13 cellular contexts compared by ENCODE assay signal in genomic region chr11:86990520-86990919, GRCh38. TPM values are rescaled to one million over a fixed set of nuclear protein-coding genes. Genes with fewer than 3 reads are reported as not detected.
DNase-seq lines count a peak whose midpoint lies in the region; ATAC-seq, FAIRE-seq and TF ChIP-seq lines count a peak whose summit lies in the region.
"Had no signal": no experiment of that assay in that cellular context is flagged by ENCODE, and none has a peak within 500 bp of the region (broad histone marks: within the 10 kb centered on the region; RNA-seq: fewer than 3 reads in every experiment).

No MANE protein-coding gene starts in this region.

- CTCF ChIA-PET in K562 (lab: Yijun Ruan, JAX; ENCODE audit: low intra/inter-chr PET ratio) = no interaction called here

- peak; percentile 14; the same call in 2 of the 3 replicates for ATAC-seq in K562
- ATAC-seq in GM18907 (IDR thresholded peaks at IDR 0.05; ENCODE audit: unreplicated experiment) = no peak
- no peak for ATAC-seq in GM19035 (IDR thresholded peaks at IDR 0.05; ENCODE audit: unreplicated experiment)
- ATAC-seq: heart left ventricle; naive thymus-derived CD4-positive, alpha-beta T cell; stimulated activated naive CD8-positive, alpha-beta T cell treated with anti-CD3 and anti-CD28 coated beads, Interleukin-15, amount 100 ng/mL, for 72 hours had no signal

- no peaks in the 10 kb centered on the region for H3K36me3 ChIP-seq in HUES64 (ENCODE audit: insufficient read depth, low read length)
- H3K36me3 ChIP-seq in K562 (ENCODE audit: control insufficient read depth, insufficient read depth, low read length) = no peaks in the 10 kb centered on the region
- H3K36me3 ChIP-seq: heart left ventricle had no signal

- H4K20me1 ChIP-seq in K562 (replicated peaks; ENCODE audit: control insufficient read depth, insufficient read depth, low read length) = no peaks in the 10 kb centered on the region

- TF ChIP-seq POLR2A in K562 (conservative IDR thresholded peaks at IDR 0.05) = no peak

- no TSS peak for BruUV-seq in K562 (replicated peaks; lab: Mats Ljungman, UMichigan)

- intact Hi-C loops in K562 (cut with micrococcal nuclease) = no loop called here

- H3K4me1 ChIP-seq in HUES64 (ENCODE audit: insufficient read depth, low read length) (peaks cover 20% of the 10 kb centered on the region), K562 (replicated peaks in 1 of 2; ENCODE audit: control insufficient read depth in 2 of 2, insufficient read depth in 2 of 2, low read length in 2 of 2) (peaks cover 0 to 7% of the 10 kb centered on the region in 2 experiments; a peak in 3 of 5 replicates)

- DNase-seq in AG09319 (ENCODE audit: extremely low read depth, low read depth) = peak; percentile 4
- no peak for DNase-seq in K562 (ENCODE audit: extremely low read depth in 1 of 4, low spot score in 3 of 4)
- DNase-seq in iris pigment epithelial cell (ENCODE audit: low read depth) = peak; percentile 75
- no peak for DNase-seq in activated CD4-positive, alpha-beta T cell treated with anti-CD3 and anti-CD28 coated beads, Interleukin-2, amount 50 U/mL, for 48 hours
- no peak for DNase-seq in activated CD8-positive, alpha-beta memory T cell treated with anti-CD3 and anti-CD28 coated beads, Interleukin-2, amount 50 U/mL, for 48 hours
- DNase-seq: activated T-cell treated with anti-CD3 and anti-CD28 coated beads, Interleukin-2, amount 50 U/mL, for 24 hours; CD4-positive, CD25-positive, alpha-beta regulatory T cell; heart left ventricle; naive thymus-derived CD4-positive, alpha-beta T cell; stimulated activated naive CD8-positive, alpha-beta T cell treated with anti-CD3 and anti-CD28 coated beads, Interleukin-15, amount 100 ng/mL, for 72 hours had no signal

- H3K4me3 ChIP-seq in HUES64 (ENCODE audit: low read length) = no peak overlapping the region
- no peak overlapping the region for H3K4me3 ChIP-seq in K562
- H3K4me3 ChIP-seq: heart left ventricle had no signal

- H3K79me2 ChIP-seq in K562 (ENCODE audit: control insufficient read depth, insufficient read depth, low read length) = no peaks in the 10 kb centered on the region

- no peaks in the 10 kb centered on the region for H3K9me1 ChIP-seq in K562 (ENCODE audit: control insufficient read depth, insufficient read depth, low read length)

- no peak overlapping the region for H3K4me2 ChIP-seq in K562 (ENCODE audit: insufficient read depth, low read length)

- peak overlapping the region; percentile 39 for H3K27ac ChIP-seq in HUES64 (ENCODE audit: low read depth, low read length)
- no peak overlapping the region for H3K27ac ChIP-seq in K562 (ENCODE audit: extremely low read depth, low read depth, low read length)

- no peak for TF ChIP-seq CTCF in AG09319 (IDR thresholded peaks at IDR 0.05; ENCODE audit: low read depth, low read length)
- no peak for TF ChIP-seq CTCF in K562 (IDR thresholded peaks at IDR 0.05 in 2 of 3, conservative IDR thresholded peaks at IDR 0.05 in 1 of 3; ENCODE audit: insufficient read depth in 2 of 3, low read depth in 1 of 3, low read length in 3 of 3)

- H3K9ac ChIP-seq in HUES64 (ENCODE audit: low read depth, low read length) = no peak overlapping the region
- H3K9ac ChIP-seq in K562 (ENCODE audit: insufficient read depth in 1 of 2, low read depth in 2 of 2, low read length in 2 of 2) = no peak overlapping the region

- POLR2A ChIA-PET in K562 (lab: Yijun Ruan, JAX) = interaction anchor here (0.6 to 1.2 kb wide), 2 partner anchors 9 to 234 kb away, joined by 3 to 4 read pairs; no protein-coding TSS in a partner anchor

- H3K27me3 ChIP-seq in HUES64 (ENCODE audit: insufficient read depth, low read length) = no peaks in the 10 kb centered on the region
- no peaks in the 10 kb centered on the region for H3K27me3 ChIP-seq in K562 (ENCODE audit: control insufficient read depth in 2 of 2, insufficient read depth in 2 of 2, low read length in 2 of 2)
- H3K27me3 ChIP-seq: heart left ventricle had no signal

- no peak for TF ChIP-seq RAD21 in K562 (CRISPR knock-in tag; conservative IDR thresholded peaks at IDR 0.05 in 1 of 2, IDR thresholded peaks at IDR 0.05 in 1 of 2)

- 9% methylated on average over 3 of the region's 3 CpGs for WGBS in HUES64
- WGBS in K562 (ENCODE audit: insufficient coverage, low coverage, missing lambda C conversion rate) = 11% methylated on average over 3 of the region's 3 CpGs

- in situ Hi-C loops in K562 (cut with MboI) = no loop called here

- TF ChIP-seq EP300 in K562 (IDR thresholded peaks at IDR 0.05; ENCODE audit: low read length) = no peak

- FAIRE-seq in K562 (lab: Jason Lieb, UNC) = no peak

- peak overlapping the region; percentile 32; the same call in 1 of the 2 replicates for H2AFZ ChIP-seq in K562 (ENCODE audit: low read depth, low read length)

- H3K9me3 ChIP-seq in HUES64 (ENCODE audit: insufficient read depth, low read depth, low read length) (no peaks in the 10 kb centered on the region), K562 (replicated peaks; ENCODE audit: control insufficient read depth, insufficient read depth, low read depth, low read length) (no peaks in the 10 kb centered on the region)
- H3K9me3 ChIP-seq: heart left ventricle had no signal

TF ChIP-seq in K562, 482 proteins besides CTCF, POLR2A, EP300 and RAD21 (continues in another document):
- TF ChIP-seq RFX7 (CRISPR knock-in tag; IDR thresholded peaks at IDR 0.05) (no peak), CEBPB (tag; IDR thresholded peaks at IDR 0.05) (peak; percentile 54), NR0B1 (IDR thresholded peaks at IDR 0.05; ENCODE audit: partially characterized antibody) (no peak), PML (IDR thresholded peaks at IDR 0.05; ENCODE audit: low read length) (no peak), CEBPG (CRISPR knock-in tag; IDR thresholded peaks at IDR 0.05) (no peak), CEBPG (tag; conservative IDR thresholded peaks at IDR 0.05 in 1 of 2, IDR thresholded peaks at IDR 0.05 in 1 of 2) (peak; percentile 44 to 67; a peak in 2 of 4 replicates), ZNF436 (CRISPR knock-in tag; IDR thresholded peaks at IDR 0.05) (no peak), NUFIP1 (IDR thresholded peaks at IDR 0.05; ENCODE audit: partially characterized antibody) (no peak), SMAD4 (CRISPR knock-in tag; conservative IDR thresholded peaks at IDR 0.05) (no peak), TCF7 (IDR thresholded peaks at IDR 0.05; ENCODE audit: borderline replicate concordance) (no peak), CBFA2T2 (conservative IDR thresholded peaks at IDR 0.05) (no peak), SIRT6 (IDR thresholded peaks at IDR 0.05; ENCODE audit: low read depth, low read length) (no peak), PCBP2 (IDR thresholded peaks at IDR 0.05; ENCODE audit: low read depth, low read length, poor library complexity, severe bottlenecking) (no peak)

RNA-seq across cellular contexts. Expression of gene FZD4, which starts 35.3 kb away (rescaled TPM):
- polyA plus RNA-seq in HUES64 (2013, experiment 1 of 2) = 3.9 TPM
- polyA plus RNA-seq in HUES64 (2013, experiment 2 of 2) = 4.9 TPM
- total RNA-seq in K562 (2011; cell fraction: chromatin; rRNA removed; ENCODE audit: low replicate concordance) = 6.9 and 12.4 TPM in 2 replicates
- 7.7 and 10.0 TPM in 2 replicates for total RNA-seq in K562 (2011; cell fraction: nucleolus; rRNA removed)
- total RNA-seq in K562 (2011; cell fraction: nucleoplasm; rRNA removed) = 14.2 TPM in 2 replicates
- total RNA-seq in K562 (2014; rRNA removed) = 5.0 and 5.7 TPM in 2 replicates
- 5.1 and 5.7 TPM in 2 replicates for total RNA-seq in K562 (2014; rRNA removed; fragmentation: Illumina TruSeq; extraction: Trizol)
- total RNA-seq in K562 (2015; rRNA removed; fragmentation: Illumina TruSeq; extraction: Trizol) = 7.6 and 7.9 TPM in 2 replicates
- total RNA-seq in K562 (2021) = 6.1 and 6.3 TPM in 2 replicates
- polyA plus RNA-seq in K562 (2011; rRNA removed) = 6.2 and 7.3 TPM in 2 replicates
- 3.1 and 7.3 TPM in 2 replicates for polyA plus RNA-seq in K562 (2011; cell fraction: cytosol; rRNA removed)
- 3.9 and 5.8 TPM in 2 replicates for polyA plus RNA-seq in K562 (2011; cell fraction: nucleus; rRNA removed)
- 4.1 and 6.1 TPM in 2 replicates for polyA plus RNA-seq in K562 (2012)
- polyA plus RNA-seq in K562 (2014; fragmentation: Illumina TruSeq; extraction: Trizol) = 5.1 and 6.2 TPM in 2 replicates
- 1 to 10 TPM; 1.2 to 1.4 TPM for polyA plus RNA-seq in K562 (2014; fragmentation: Nextera tagmentation; extraction: Ambion mirVana)
- polyA plus RNA-seq in K562 (2014; rRNA removed) = 5.8 and 6.7 TPM in 2 replicates
- polyA minus RNA-seq in K562 (2011; rRNA and poly(A)+ RNA removed) = 6.9 and 7.1 TPM in 2 replicates
- 2.3 and 3.3 TPM in 2 replicates for polyA minus RNA-seq in K562 (2011; cell fraction: cytosol; rRNA and poly(A)+ RNA removed)
- 2.2 and 4.6 TPM in 2 replicates for polyA minus RNA-seq in K562 (2011; cell fraction: nucleus; rRNA and poly(A)+ RNA removed)
- total RNA-seq: CD4-positive, CD25-positive, alpha-beta regulatory T cell; naive thymus-derived CD4-positive, alpha-beta T cell had no signal
- polyA plus RNA-seq: CD4-positive, CD25-positive, alpha-beta regulatory T cell; naive thymus-derived CD4-positive, alpha-beta T cell had no signal

RNA-seq across cellular contexts. Expression of gene TMEM135, which starts 47.2 kb away (rescaled TPM):
- polyA plus RNA-seq in HUES64 (2013, experiment 1 of 2) = 40.0 TPM
- 32.6 TPM for polyA plus RNA-seq in HUES64 (2013, experiment 2 of 2)
- 53.5 and 67.7 TPM in 2 replicates for total RNA-seq in K562 (2011; cell fraction: chromatin; rRNA removed; ENCODE audit: low replicate concordance)
- total RNA-seq in K562 (2011; cell fraction: nucleolus; rRNA removed) = 29.0 and 34.1 TPM in 2 replicates
- 47.7 and 69.0 TPM in 2 replicates for total RNA-seq in K562 (2011; cell fraction: nucleoplasm; rRNA removed)
- total RNA-seq in K562 (2014; rRNA removed) = 17.3 and 18.1 TPM in 2 replicates
- 50.4 and 76.4 TPM in 2 replicates for total RNA-seq in K562 (2014; rRNA removed; fragmentation: Illumina TruSeq; extraction: Trizol)
- total RNA-seq in K562 (2015; rRNA removed; fragmentation: Illumina TruSeq; extraction: Trizol) = 39.5 and 53.6 TPM in 2 replicates
- 41.4 and 49.4 TPM in 2 replicates for total RNA-seq in K562 (2021)
- polyA plus RNA-seq in K562 (2011; rRNA removed) = 36.4 and 45.1 TPM in 2 replicates
- 25.2 and 57.5 TPM in 2 replicates for polyA plus RNA-seq in K562 (2011; cell fraction: cytosol; rRNA removed)
- polyA plus RNA-seq in K562 (2011; cell fraction: nucleus; rRNA removed) = 42.6 and 53.1 TPM in 2 replicates
- 22.6 and 38.2 TPM in 2 replicates for polyA plus RNA-seq in K562 (2012)
- polyA plus RNA-seq in K562 (2014; fragmentation: Illumina TruSeq; extraction: Trizol) = 23.1 and 23.2 TPM in 2 replicates
- 10 to 100 TPM; 24.0 to 24.9 TPM for polyA plus RNA-seq in K562 (2014; fragmentation: Nextera tagmentation; extraction: Ambion mirVana)
- 17.7 and 19.6 TPM in 2 replicates for polyA plus RNA-seq in K562 (2014; rRNA removed)
- 59.9 and 79.4 TPM in 2 replicates for polyA minus RNA-seq in K562 (2011; rRNA and poly(A)+ RNA removed)
- polyA minus RNA-seq in K562 (2011; cell fraction: cytosol; rRNA and poly(A)+ RNA removed) = 22.8 and 25.4 TPM in 2 replicates
- 69.3 and 81.3 TPM in 2 replicates for polyA minus RNA-seq in K562 (2011; cell fraction: nucleus; rRNA and poly(A)+ RNA removed)

Comparison
In these comparisons a context has a peak if more than half of its experiments do, and no peak if none do; other contexts are left out.
1. DNase-seq: peak in AG09319 (single experiment) and iris pigment epithelial cell (single experiment); none in K562 (0 of 4), activated CD4-positive, alpha-beta T cell treated with anti-CD3 and anti-CD28 coated beads, Interleukin-2, amount 50 U/mL, for 48 hours (0 of 2) and activated CD8-positive, alpha-beta memory T cell treated with anti-CD3 and anti-CD28 coated beads, Interleukin-2, amount 50 U/mL, for 48 hours (single experiment).